ENCODE assay signal across 7 cellular contexts in genomic region chr17:10095295-10095694, GRCh38.
DNase-seq lines count a peak whose midpoint lies in the region; ATAC-seq and TF ChIP-seq lines count a peak whose summit lies in the region.
"Not testable (repeated sequence)": the region's sequence is repeated elsewhere in the genome, so short reads cannot be mapped to it uniquely, and the experiment has no call there.

No MANE protein-coding gene starts in this region.

- not testable (repeated sequence) for TF ChIP-seq CTCF in RWPE2 (IDR thresholded peaks at IDR 0.05; ENCODE audit: poor library complexity, severe bottlenecking); sigmoid colon (IDR thresholded peaks at IDR 0.05)

- H3K27me3 ChIP-seq in RWPE2 (ENCODE audit: insufficient read depth, poor library complexity, severe bottlenecking); mesenchymal stem cell (ENCODE audit: control insufficient read depth in 1 of 2, insufficient read depth in 1 of 2, low read length in 2 of 2); sigmoid colon: not testable (repeated sequence)

- WGBS in mesenchymal stem cell: 23% methylated on average over 8 of the region's 8 CpGs
- 20 to 53% methylated on average over 8 of the region's 8 CpGs for WGBS in sigmoid colon, 2 donors

- H3K79me1 ChIP-seq in mesenchymal stem cell (replicated peaks; ENCODE audit: low read length, poor library complexity, severe bottlenecking): not testable (repeated sequence)

- not testable (repeated sequence) for H2AFZ ChIP-seq in mesenchymal stem cell (ENCODE audit: low read depth, low read length)

- H2BK15ac ChIP-seq in mesenchymal stem cell (ENCODE audit: low read depth, poor library complexity, severe bottlenecking): not testable (repeated sequence)

- not testable (repeated sequence) for H3K4me3 ChIP-seq in RWPE2 (ENCODE audit: severe bottlenecking); mesenchymal stem cell (ENCODE audit: insufficient read depth in 1 of 2, low read depth in 1 of 2, low read length in 2 of 2); sigmoid colon

- ATAC-seq in RWPE2 (ENCODE audit: low read depth) (peak; percentile 58; the same call in 2 of the 3 replicates), Right ventricle myocardium superior (ENCODE audit: poor library complexity) (peak; percentile 43)

- H3K18ac ChIP-seq in mesenchymal stem cell (ENCODE audit: low read depth in 1 of 2, low read length in 2 of 2): not testable (repeated sequence)

- H3K9me3 ChIP-seq in RWPE2 (ENCODE audit: severe bottlenecking); mesenchymal stem cell (ENCODE audit: control insufficient read depth, low read length); sigmoid colon: not testable (repeated sequence)

- not testable (repeated sequence) for H3K36me3 ChIP-seq in RWPE2 (ENCODE audit: low read depth); mesenchymal stem cell (ENCODE audit: control insufficient read depth in 1 of 2, insufficient read depth in 2 of 2, low read depth in 1 of 2, low read length in 2 of 2); sigmoid colon

- H4K8ac ChIP-seq in mesenchymal stem cell (ENCODE audit: low read length): not testable (repeated sequence)

- not testable (repeated sequence) for H3K4ac ChIP-seq in mesenchymal stem cell (ENCODE audit: low read depth in 1 of 2, low read length in 2 of 2)

- not testable (repeated sequence) for H2BK5ac ChIP-seq in mesenchymal stem cell (ENCODE audit: low read depth, low read length, poor library complexity, severe bottlenecking)

- peak in 2 of 4 donors; percentile 10 to 32 for TF ChIP-seq EP300 in sigmoid colon (IDR thresholded peaks at IDR 0.05)

- DNase-seq in EL (peak; percentile 77), HT1080 (ENCODE audit: low read depth) (peak; percentile 21), dedifferentiated amniotic fluid mesenchymal stem cell (ENCODE audit: extremely low spot score) (peak; percentile 26), mesenchymal stem cell (peak; percentile 79), sigmoid colon (peak; percentile 87)
- DNase-seq in RWPE2 (ENCODE audit: low spot score); Right ventricle myocardium superior: not testable (repeated sequence)

- not testable (repeated sequence) for H3K14ac ChIP-seq in mesenchymal stem cell (ENCODE audit: low read length in 2 of 2)

- TF ChIP-seq POLR2A in sigmoid colon (IDR thresholded peaks at IDR 0.05): not testable (repeated sequence)

- peak overlapping the region; percentile 52 for H3K9ac ChIP-seq in mesenchymal stem cell (ENCODE audit: low read length)

- H3K4me1 ChIP-seq in RWPE2 (ENCODE audit: insufficient read depth, poor library complexity, severe bottlenecking); mesenchymal stem cell (ENCODE audit: control insufficient read depth, insufficient read depth, low read depth, low read length): not testable (repeated sequence)
- H3K4me1 ChIP-seq in sigmoid colon: peaks cover 2 to 46% (median 32%) of the 10 kb centered on the region in 4 donors

- not testable (repeated sequence) for H4K91ac ChIP-seq in mesenchymal stem cell (ENCODE audit: low read length)

- H2AK5ac ChIP-seq in mesenchymal stem cell (ENCODE audit: low read length, severe bottlenecking): not testable (repeated sequence)

- not testable (repeated sequence) for H3K23ac ChIP-seq in mesenchymal stem cell (ENCODE audit: low read length in 2 of 2)

- not testable (repeated sequence) for H3K4me2 ChIP-seq in mesenchymal stem cell (ENCODE audit: low read length, poor library complexity, severe bottlenecking)

- H3K27ac ChIP-seq in RWPE2 (ENCODE audit: poor library complexity, severe bottlenecking); mesenchymal stem cell (ENCODE audit: low read length, poor library complexity, severe bottlenecking): not testable (repeated sequence)
- H3K27ac ChIP-seq in sigmoid colon: peak overlapping the region; percentile 50 to 67 (median 58)

- intact Hi-C loops in Right ventricle myocardium superior (cut with DNase I); sigmoid colon (cut with DNase I): not testable (repeated sequence)

- H2BK12ac ChIP-seq in mesenchymal stem cell (ENCODE audit: low read length in 2 of 2): not testable (repeated sequence)

- not testable (repeated sequence) for H2BK120ac ChIP-seq in mesenchymal stem cell (ENCODE audit: low read depth, low read length)
